ENCODE assay signal across 1 cellular context in the genomic region with DNA sequence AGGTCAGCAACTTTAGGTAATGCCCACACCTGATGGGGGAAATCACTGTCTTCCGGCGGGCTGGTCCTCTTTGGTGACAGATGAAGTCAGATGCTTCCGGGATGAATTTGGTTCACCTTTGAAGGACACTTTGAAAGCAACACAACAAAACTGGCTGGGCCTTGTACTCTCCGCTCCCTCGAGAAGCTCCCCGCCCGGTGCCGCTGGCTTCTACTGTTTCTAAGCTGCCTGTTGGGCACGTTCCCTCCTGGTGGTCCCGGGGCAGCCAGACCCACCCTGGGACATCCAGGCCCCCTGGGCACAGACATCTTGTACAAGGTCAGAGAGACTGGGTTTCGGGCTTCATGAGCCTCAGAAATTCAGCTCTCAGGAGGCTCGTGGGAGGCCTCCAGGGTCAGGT.
TF ChIP-seq lines count a peak whose summit lies in the region.

No MANE protein-coding gene starts in this region.

TF ChIP-seq in WTC11, 78 proteins besides CTCF, POLR2A, EP300 and RAD21:
- TF ChIP-seq ZNF396 (CRISPR knock-in tag; IDR thresholded peaks at IDR 0.05; ENCODE audit: borderline replicate concordance) (no peak), ZNF219 (CRISPR knock-in tag; IDR thresholded peaks at IDR 0.05; ENCODE audit: borderline replicate concordance) (no peak), RORB (CRISPR knock-in tag; IDR thresholded peaks at IDR 0.05) (no peak), IRF2 (CRISPR knock-in tag; IDR thresholded peaks at IDR 0.05; ENCODE audit: borderline replicate concordance, low read depth) (no peak), ZNF232 (CRISPR knock-in tag; IDR thresholded peaks at IDR 0.05) (no peak), MXD4 (CRISPR knock-in tag; IDR thresholded peaks at IDR 0.05; ENCODE audit: borderline replicate concordance) (no peak), ZNF121 (CRISPR knock-in tag; IDR thresholded peaks at IDR 0.05) (no peak)
- TF ChIP-seq, protein P1, sequence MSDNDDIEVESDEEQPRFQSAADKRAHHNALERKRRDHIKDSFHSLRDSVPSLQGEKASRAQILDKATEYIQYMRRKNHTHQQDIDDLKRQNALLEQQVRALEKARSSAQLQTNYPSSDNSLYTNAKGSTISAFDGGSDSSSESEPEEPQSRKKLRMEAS (CRISPR knock-in tag; IDR thresholded peaks at IDR 0.05): no peak
- TF ChIP-seq, protein P2, sequence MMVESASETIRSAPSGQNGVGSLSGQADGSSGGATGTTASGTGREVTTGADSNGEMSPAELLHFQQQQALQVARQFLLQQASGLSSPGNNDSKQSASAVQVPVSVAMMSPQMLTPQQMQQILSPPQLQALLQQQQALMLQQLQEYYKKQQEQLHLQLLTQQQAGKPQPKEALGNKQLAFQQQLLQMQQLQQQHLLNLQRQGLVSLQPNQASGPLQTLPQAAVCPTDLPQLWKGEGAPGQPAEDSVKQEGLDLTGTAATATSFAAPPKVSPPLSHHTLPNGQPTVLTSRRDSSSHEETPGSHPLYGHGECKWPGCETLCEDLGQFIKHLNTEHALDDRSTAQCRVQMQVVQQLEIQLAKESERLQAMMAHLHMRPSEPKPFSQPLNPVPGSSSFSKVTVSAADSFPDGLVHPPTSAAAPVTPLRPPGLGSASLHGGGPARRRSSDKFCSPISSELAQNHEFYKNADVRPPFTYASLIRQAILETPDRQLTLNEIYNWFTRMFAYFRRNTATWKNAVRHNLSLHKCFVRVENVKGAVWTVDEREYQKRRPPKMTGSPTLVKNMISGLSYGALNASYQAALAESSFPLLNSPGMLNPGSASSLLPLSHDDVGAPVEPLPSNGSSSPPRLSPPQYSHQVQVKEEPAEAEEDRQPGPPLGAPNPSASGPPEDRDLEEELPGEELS (CRISPR knock-in tag; IDR thresholded peaks at IDR 0.05): no peak
TF ChIP-seq in WTC11: peak in this region for 0.
